ENCODE assay signal across 21 cellular contexts in the genomic region with DNA sequence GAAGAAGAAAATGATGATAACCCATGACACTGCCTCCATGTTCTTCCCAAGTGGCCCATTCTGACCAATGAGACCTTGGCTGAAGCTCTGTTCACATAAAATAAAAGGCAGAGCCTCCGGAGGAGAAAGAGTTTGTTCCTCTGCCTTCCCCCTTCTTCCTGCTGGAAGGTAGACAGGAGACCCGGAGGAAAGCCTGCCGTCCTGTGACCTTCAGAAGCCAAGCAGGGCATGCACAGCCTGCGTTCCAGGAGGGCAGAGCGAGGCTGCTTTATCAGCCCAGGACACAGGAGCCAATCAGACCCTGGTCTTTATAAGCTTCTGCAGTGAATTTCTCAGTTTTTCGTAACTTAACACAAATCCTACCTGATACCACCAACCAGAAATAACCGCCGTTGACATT. TPM values are rescaled to one million over a fixed set of nuclear protein-coding genes. Genes with fewer than 3 reads are reported as not detected.
"Had no signal": no experiment of that assay in that cellular context is flagged by ENCODE, and none has a peak within 500 bp of the region (broad histone marks: within the 10 kb centered on the region; RNA-seq: fewer than 3 reads in every experiment).

No MANE protein-coding gene starts in this region.

- H3K27ac ChIP-seq: dorsolateral prefrontal cortex, heart right ventricle, left ventricle myocardium inferior, lower lobe of right lung, neural progenitor cell, psoas muscle, right lobe of liver had no signal

- DNase-seq: central memory CD4-positive, alpha-beta T cell; cortex of kidney; effector CD8-positive, alpha-beta T cell; heart right ventricle; hypothalamus; left ventricle myocardium inferior; lower lobe of right lung; midbrain; nucleus accumbens; psoas muscle; retina; stimulated activated CD4-positive, alpha-beta T cell treated with anti-CD3 and anti-CD28 coated beads, Interleukin-15, amount 100 ng/mL, for 24 hours; stimulated activated CD4-positive, alpha-beta T cell treated with anti-CD3 and anti-CD28 coated beads, Interleukin-1b, Interleukin-23, amount 100 ng/mL, for 48 hours; stimulated activated CD4-positive, alpha-beta T cell treated with anti-CD3 and anti-CD28 coated beads, Interleukin-4, amount 100 ng/mL, for 24 hours; stimulated activated naive B cell treated with anti-CD40 and anti-IgM and Interleukin-4, amounts not matched to agents 10 μg/mL and 1 μg/mL and 100 μg/mL, for 72 hours; stimulated activated naive CD8-positive, alpha-beta T cell treated with anti-CD3 and anti-CD28 coated beads, Interleukin-15, amount 100 ng/mL, for 72 hours; trophoblast cell had no signal

- H3K27me3 ChIP-seq: right lobe of liver had no signal

- H3K4me3 ChIP-seq: dorsolateral prefrontal cortex, heart right ventricle, left ventricle myocardium inferior, lower lobe of right lung, neural progenitor cell, psoas muscle, right lobe of liver had no signal

- H3K36me3 ChIP-seq: heart right ventricle, left ventricle myocardium inferior, lower lobe of right lung, neural progenitor cell, right lobe of liver had no signal

- H3K9me3 ChIP-seq: heart right ventricle, left ventricle myocardium inferior, lower lobe of right lung, psoas muscle, right lobe of liver had no signal

RNA-seq across cellular contexts. Expression of a gene that starts 8.6 kb away (rescaled TPM):
- total RNA-seq: natural killer cell treated with Interleukin-12 subunit alpha and Interleukin-12 subunit beta and Interleukin-15 and Interleukin-18, amount 100 ng/mL, for 72 hours had no signal
